Comparison of ENCODE assay signal across 17 cellular contexts in genomic region chr9:134751630-134752029, GRCh38.
"Had no signal": no experiment of that assay in that cellular context is flagged by ENCODE, and none has a peak within 500 bp of the region (broad histone marks: within the 10 kb centered on the region; RNA-seq: fewer than 3 reads in every experiment).

No MANE protein-coding gene starts in this region.

- ATAC-seq: activated CD8-positive, alpha-beta T cell treated with anti-CD3 and anti-CD28 coated beads for 36 hours; left colon; lower lobe of right lung; naive thymus-derived CD8-positive, alpha-beta T cell; right lobe of liver; stimulated activated effector memory CD8-positive, alpha-beta T cell treated with anti-CD3 and anti-CD28 coated beads, Interleukin-12 subunit alpha, Interleukin-12 subunit beta, amount 100 ng/mL, for 72 hours had no signal

- DNase-seq: activated CD4-positive, alpha-beta T cell treated with anti-CD3 and anti-CD28 coated beads, Interleukin-2, amount 10 ng/mL, durations not matched to agents 24 days and 14 days; activated CD8-positive, alpha-beta T cell treated with anti-CD3 and anti-CD28 coated beads for 36 hours; activated naive CD4-positive, alpha-beta T cell treated with Interleukin-2 at 50 U/mL for 16 hours; activated naive CD8-positive, alpha-beta T cell treated with anti-CD3 and anti-CD28 coated beads, Interleukin-2, amount 10 ng/mL, durations not matched to agents 7 days and 5 days; activated T-cell treated with anti-CD3 and anti-CD28 coated beads, Interleukin-2, amount 50 U/mL, for 24 hours; amygdala; left colon; lower lobe of right lung; naive thymus-derived CD8-positive, alpha-beta T cell; ovary; right lobe of liver; small intestine; stimulated activated CD4-positive, alpha-beta T cell treated with anti-CD3 and anti-CD28 coated beads, Interleukin-4, amount 100 ng/mL, for 24 hours; stomach; T1000; testis had no signal
